10 cellular contexts compared by ENCODE assay signal in genomic region chr2:39244963-39245625, GRCh38. TPM values are rescaled to one million over a fixed set of nuclear protein-coding genes. Genes with fewer than 3 reads are reported as not detected.
DNase-seq lines count a peak whose midpoint lies in the region; ATAC-seq and TF ChIP-seq lines count a peak whose summit lies in the region.
"Not testable (repeated sequence)": the region's sequence is repeated elsewhere in the genome, so short reads cannot be mapped to it uniquely, and the experiment has no call there.
"Had no signal": no experiment of that assay in that cellular context is flagged by ENCODE, and none has a peak within 500 bp of the region (broad histone marks: within the 10 kb centered on the region; RNA-seq: fewer than 3 reads in every experiment).

No MANE protein-coding gene starts in this region.

- not testable (repeated sequence) for TF ChIP-seq CTCF in osteoblast (IDR thresholded peaks at IDR 0.05; ENCODE audit: extremely low read depth, low read depth, low read length); testis (IDR thresholded peaks at IDR 0.05)

- H3K27me3 Mint-ChIP-seq in T-helper 1 cell treated with Interleukin-12 subunit alpha and Interleukin-12 subunit beta and Interleukin-4 antibody, amounts not matched to agents 30 μg/mL and 1 μg/mL, for 36 hours (ENCODE audit: low read depth); activated CD4-positive, alpha-beta memory T cell treated with anti-CD3 and anti-CD28 coated beads for 36 hours: not testable (repeated sequence)

- intact Hi-C loops in activated CD4-positive, alpha-beta memory T cell treated with anti-CD3 and anti-CD28 coated beads for 36 hours (cut with micrococcal nuclease), result loop anchor here (5.0 to 10.0 kb wide), 2 partner anchors 298 to 480 kb away; no protein-coding TSS in a partner anchor
- intact Hi-C loops in Right ventricle myocardium inferior (cut with DNase I); testis (cut with DNase I; ENCODE audit: low total_unique reads): not testable (repeated sequence)

- not testable (repeated sequence) for H2AFZ ChIP-seq in osteoblast (ENCODE audit: low read length)

- 73 to 76% methylated on average over 31 of the region's 31 CpGs for WGBS in testis, 2 donors

- H3K79me2 ChIP-seq in osteoblast (ENCODE audit: insufficient read depth, low read length), result not testable (repeated sequence)

- DNase-seq in ELF-1 (ENCODE audit: low read depth, low spot score) (peak; percentile 70), Kasumi-1 (lab: John Stamatoyannopoulos, UW) (peak; percentile 67 to 76), Right ventricle myocardium inferior (ENCODE audit: missing footprints) (peak; percentile 46), osteoblast (ENCODE audit: insufficient read length, low spot score, missing footprints) (peak; percentile 13), testis (peak; percentile 60)
- peak; percentile 59 for DNase-seq in activated CD4-positive, alpha-beta memory T cell treated with anti-CD3 and anti-CD28 coated beads for 36 hours
- peak; percentile 31 for DNase-seq in activated naive CD4-positive, alpha-beta T cell treated with anti-CD3 and anti-CD28 coated beads, Interleukin-2, amount 50 U/mL, for 16 hours

- not testable (repeated sequence) for H3K36me3 ChIP-seq in osteoblast (ENCODE audit: insufficient read depth, low read length); testis (ENCODE audit: low read depth, missing control alignments)

- H3K4me3 ChIP-seq in osteoblast (ENCODE audit: insufficient read depth, low read length), result not testable (repeated sequence)
- peak overlapping the region in 1 of 2 donors; percentile 63 for H3K4me3 ChIP-seq in testis

- not testable (repeated sequence) for ATAC-seq in Right ventricle myocardium inferior

- H3K27me3 ChIP-seq in osteoblast (ENCODE audit: insufficient read depth, low read length); testis: not testable (repeated sequence)

- not testable (repeated sequence) for H3K4me2 ChIP-seq in osteoblast (ENCODE audit: insufficient read depth, low read length)

- POLR2A ChIA-PET in activated CD4-positive, alpha-beta memory T cell treated with anti-CD3 and anti-CD28 coated beads for 36 hours (lab: Charles Lee), result not testable (repeated sequence)

- H4K20me1 ChIP-seq in osteoblast (ENCODE audit: insufficient read depth, low read length), result not testable (repeated sequence)

- not testable (repeated sequence) for H3K27ac ChIP-seq in osteoblast (ENCODE audit: low read depth, low read length); testis

- CTCF ChIA-PET in activated CD4-positive, alpha-beta memory T cell treated with anti-CD3 and anti-CD28 coated beads for 36 hours (lab: Charles Lee), result interaction anchor here (0.6 to 2.4 kb wide), 6 partner anchors 10 to 309 kb away, joined by 3 to 13 read pairs (median 4); no protein-coding TSS in a partner anchor

- not testable (repeated sequence) for H3K4me1 ChIP-seq in osteoblast (ENCODE audit: insufficient read depth, low read length); testis

- peaks cover 14% of the 10 kb centered on the region for H3K4me1 Mint-ChIP-seq in T-helper 1 cell treated with Interleukin-12 subunit alpha and Interleukin-12 subunit beta and Interleukin-4 antibody, amounts not matched to agents 30 μg/mL and 1 μg/mL, for 36 hours (ENCODE audit: low read depth)
- H3K4me1 Mint-ChIP-seq in activated CD4-positive, alpha-beta memory T cell treated with anti-CD3 and anti-CD28 coated beads for 36 hours (ENCODE audit: low read depth), result peaks cover 12% of the 10 kb centered on the region

- H3K36me3 Mint-ChIP-seq in T-helper 1 cell treated with Interleukin-12 subunit alpha and Interleukin-12 subunit beta and Interleukin-4 antibody, amounts not matched to agents 30 μg/mL and 1 μg/mL, for 36 hours (ENCODE audit: low read depth); activated CD4-positive, alpha-beta memory T cell treated with anti-CD3 and anti-CD28 coated beads for 36 hours: not testable (repeated sequence)

- not testable (repeated sequence) for H3K9me3 ChIP-seq in osteoblast (ENCODE audit: low read depth, low read length); testis

- H3K27ac Mint-ChIP-seq in T-helper 1 cell treated with Interleukin-12 subunit alpha and Interleukin-12 subunit beta and Interleukin-4 antibody, amounts not matched to agents 30 μg/mL and 1 μg/mL, for 36 hours, result not testable (repeated sequence)
- H3K27ac Mint-ChIP-seq in activated CD4-positive, alpha-beta memory T cell treated with anti-CD3 and anti-CD28 coated beads for 36 hours, result peak overlapping the region; percentile 36

- H3K9me3 Mint-ChIP-seq in T-helper 1 cell treated with Interleukin-12 subunit alpha and Interleukin-12 subunit beta and Interleukin-4 antibody, amounts not matched to agents 30 μg/mL and 1 μg/mL, for 36 hours; activated CD4-positive, alpha-beta memory T cell treated with anti-CD3 and anti-CD28 coated beads for 36 hours: not testable (repeated sequence)

- H3K4me3 Mint-ChIP-seq in T-helper 1 cell treated with Interleukin-12 subunit alpha and Interleukin-12 subunit beta and Interleukin-4 antibody, amounts not matched to agents 30 μg/mL and 1 μg/mL, for 36 hours, result peak overlapping the region; percentile 77
- H3K4me3 Mint-ChIP-seq in activated CD4-positive, alpha-beta memory T cell treated with anti-CD3 and anti-CD28 coated beads for 36 hours, result peak overlapping the region; percentile 76

- not testable (repeated sequence) for TF ChIP-seq POLR2A in testis (IDR thresholded peaks at IDR 0.05)

RNA-seq across cellular contexts. Expression of gene CDKL4, which starts 1.3 kb away (rescaled TPM):
- total RNA-seq in activated CD4-positive, alpha-beta memory T cell treated with anti-CD3 and anti-CD28 coated beads for 36 hours, result under 1 TPM; 0.14 to 0.22 TPM
- total RNA-seq in Right ventricle myocardium inferior (0.22 TPM), osteoblast (2.2 and 3.5 TPM in 2 replicates), testis (1 to 10 TPM; 2.3 to 4.2 TPM)
- 3.9 TPM for polyA plus RNA-seq in testis (ENCODE audit: insufficient read depth, low read depth, low replicate concordance)
- total RNA-seq: H1 had no signal
- polyA plus RNA-seq: esophagus, H1 had no signal

Comparison
In these comparisons a context has a peak if more than half of its experiments do, and no peak if none do; other contexts are left out.
1. DNase-seq: peak in every context shown above with its lines; median percentile 72 in Kasumi-1; 70 in ELF-1; 60 in testis; 59 in activated CD4-positive, alpha-beta memory T cell treated with anti-CD3 and anti-CD28 coated beads for 36 hours; 46 in Right ventricle myocardium inferior; 31 in activated naive CD4-positive, alpha-beta T cell treated with anti-CD3 and anti-CD28 coated beads, Interleukin-2, amount 50 U/mL, for 16 hours; 13 in osteoblast.